Comparison of ENCODE assay signal across 14 cellular contexts in genomic region chr14:68943107-68943506, GRCh38. TPM values are rescaled to one million over a fixed set of nuclear protein-coding genes. Genes with fewer than 3 reads are reported as not detected.
DNase-seq lines count a peak whose midpoint lies in the region; ATAC-seq and TF ChIP-seq lines count a peak whose summit lies in the region.
"Had no signal": no experiment of that assay in that cellular context is flagged by ENCODE, and none has a peak within 500 bp of the region (broad histone marks: within the 10 kb centered on the region; RNA-seq: fewer than 3 reads in every experiment).

No MANE protein-coding gene starts in this region.

- H3K4me1 ChIP-seq in SJCRH30 (peaks cover 84% of the 10 kb centered on the region), left ventricle myocardium inferior (peaks cover 100% of the 10 kb centered on the region)

- H3K27ac Mint-ChIP-seq in CD14-positive monocyte (peak overlapping the region in 5 of 7 donors; percentile 9 to 89 (median 80)), progenitor cell of endocrine pancreas (peak overlapping the region; percentile 6)

- no peaks in the 10 kb centered on the region for H3K9me3 Mint-ChIP-seq in CD14-positive monocyte
- H3K9me3 Mint-ChIP-seq in progenitor cell of endocrine pancreas (ENCODE audit: low read depth) = no peaks in the 10 kb centered on the region

- H3K9me3 ChIP-seq in SJCRH30 (replicated peaks) (no peaks in the 10 kb centered on the region), left ventricle myocardium inferior (replicated peaks) (no peaks in the 10 kb centered on the region)
- H3K9me3 ChIP-seq: BE2C had no signal

- no peak for DNase-seq in CD14-positive monocyte (ENCODE audit: low spot score)
- DNase-seq in SJCRH30 = no peak
- DNase-seq in left ventricle myocardium inferior = no peak
- DNase-seq in progenitor cell of endocrine pancreas (ENCODE audit: low spot score, unreplicated experiment) = no peak
- DNase-seq in NCI-H1436 (lab: John Stamatoyannopoulos, UW) = no peak
- no peak for DNase-seq in HT-29 (ENCODE audit: low spot score)
- DNase-seq: BE2C, cerebellar nuclear complex, GF-D8, NCI-H2081 treated with DMSO at 0.1 percent for 48 hours, T-helper 2 cell had no signal

- H3K4me1 Mint-ChIP-seq in CD14-positive monocyte (peaks cover 85% of the 10 kb centered on the region), progenitor cell of endocrine pancreas (ENCODE audit: low read depth) (peaks cover 52% of the 10 kb centered on the region)

- peak overlapping the region; percentile 29; the same call in 1 of the 2 replicates for H3K27ac ChIP-seq in SJCRH30
- H3K27ac ChIP-seq in left ventricle myocardium inferior (replicated peaks) = peak overlapping the region; percentile 87
- H3K27ac ChIP-seq: KMS-11 had no signal

- intact Hi-C loops in CD14-positive monocyte (cut with micrococcal nuclease) = no loop called here
- intact Hi-C loops in left ventricle myocardium inferior (cut with micrococcal nuclease) = no loop called here

- ATAC-seq in HG03469 (IDR thresholded peaks at IDR 0.05; ENCODE audit: unreplicated experiment) (no peak), HG02610 (IDR thresholded peaks at IDR 0.05; ENCODE audit: unreplicated experiment) (no peak)

- TF ChIP-seq CTCF in CD14-positive monocyte (IDR thresholded peaks at IDR 0.05) (no peak), left ventricle myocardium inferior (IDR thresholded peaks at IDR 0.05; ENCODE audit: borderline replicate concordance) (no peak), progenitor cell of endocrine pancreas (IDR thresholded peaks at IDR 0.05; ENCODE audit: unreplicated experiment) (no peak)

- H3K4me3 ChIP-seq in SJCRH30 (no peak overlapping the region), left ventricle myocardium inferior (no peak overlapping the region)

- no peak overlapping the region for H3K4me3 Mint-ChIP-seq in CD14-positive monocyte
- no peak overlapping the region for H3K4me3 Mint-ChIP-seq in progenitor cell of endocrine pancreas (ENCODE audit: low read depth)

- H3K36me3 Mint-ChIP-seq in CD14-positive monocyte (peaks cover 4 to 23% of the 10 kb centered on the region in 2 donors), progenitor cell of endocrine pancreas (ENCODE audit: insufficient read depth) (no peaks in the 10 kb centered on the region)

- H3K36me3 ChIP-seq in SJCRH30 (no peaks in the 10 kb centered on the region), left ventricle myocardium inferior (no peaks in the 10 kb centered on the region)
- H3K36me3 ChIP-seq: BE2C had no signal

- H3K27me3 Mint-ChIP-seq in CD14-positive monocyte (ENCODE audit: low read depth in 3 of 3) (peaks cover 0 to 2% (median 0%) of the 10 kb centered on the region in 3 donors), progenitor cell of endocrine pancreas (no peaks in the 10 kb centered on the region)

- no peaks in the 10 kb centered on the region for H3K27me3 ChIP-seq in SJCRH30
- H3K27me3 ChIP-seq in left ventricle myocardium inferior (ENCODE audit: low read depth) = no peaks in the 10 kb centered on the region
- H3K27me3 ChIP-seq: BE2C had no signal

RNA-seq across cellular contexts. Expression of gene ACTN1, which starts 36.0 kb away (rescaled TPM):
- 10 to 100 TPM; 41.4 to 75.0 TPM for polyA plus RNA-seq in CD14-positive monocyte
- total RNA-seq in SJCRH30 (2014; rRNA removed; shearing (Covaris generic)) = 101 and 104 TPM in 2 replicates
- 75.4 TPM for total RNA-seq in left ventricle myocardium inferior
- total RNA-seq in progenitor cell of endocrine pancreas = 92.6 and 105 TPM in 2 replicates
- total RNA-seq in HT-29 (2014; rRNA removed; shearing (Covaris generic)) = 104 and 115 TPM in 2 replicates
